In the genomic region with DNA sequence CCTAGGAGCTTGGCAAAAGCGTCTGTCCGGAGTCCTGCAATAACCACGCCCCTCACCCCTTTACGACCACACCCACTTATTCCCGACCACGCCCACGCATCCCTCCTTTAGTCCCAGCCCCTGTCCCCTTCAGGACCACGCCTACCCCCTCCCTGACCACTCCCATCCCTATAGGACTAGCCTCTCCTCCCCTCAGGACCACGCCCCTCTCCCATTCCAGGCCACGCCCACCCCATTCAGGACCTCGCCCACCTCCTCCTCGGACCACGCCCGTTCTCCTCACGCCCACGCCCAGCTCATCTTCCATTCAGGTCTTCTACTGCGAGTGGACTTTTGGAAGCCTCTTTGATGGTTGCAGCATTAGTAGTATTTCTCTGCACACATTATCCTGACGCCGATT, we compare ENCODE assay signal across 10 cellular contexts.
A peak's percentile ranks its signal among the peaks of the same experiment; 100 is the strongest.
DNase-seq lines count a peak whose midpoint lies in the region; ATAC-seq and TF ChIP-seq lines count a peak whose summit lies in the region.
"Had no signal": no experiment of that assay in that cellular context is flagged by ENCODE, and none has a peak within 500 bp of the region (broad histone marks: within the 10 kb centered on the region; RNA-seq: fewer than 3 reads in every experiment).

No MANE protein-coding gene starts in this region.

- H3K4me3 ChIP-seq in GM23338 (peak overlapping the region; percentile 33), PC-9 (no peak overlapping the region), fibroblast of the aortic adventitia (ENCODE audit: low read depth, low read length) (no peak overlapping the region), left lung (no peak overlapping the region)
- H3K4me3 ChIP-seq: prostate gland had no signal

- POLR2A ChIA-PET in PC-9 (lab: Charles Lee; ENCODE audit: unreplicated experiment), result no interaction called here

- H3F3A ChIP-seq in GM23338 (replicated peaks; ENCODE audit: low read depth), result peaks cover 10% of the 10 kb centered on the region; the same call in 1 of the 2 replicates
- no peaks in the 10 kb centered on the region for H3F3A ChIP-seq in PC-9 (ENCODE audit: insufficient read depth, low read depth)

- peak; percentile 63 for DNase-seq in A172 (ENCODE audit: low spot score)
- peak; percentile 99 for DNase-seq in GM23338 (ENCODE audit: low spot score)
- DNase-seq in PC-9, result peak; percentile 43 to 45
- peak; percentile 38 for DNase-seq in fibroblast of the aortic adventitia (ENCODE audit: low read depth)
- no peak for DNase-seq in activated T-cell treated with anti-CD3 and anti-CD28 coated beads, Interleukin-2, amount 50 U/mL, for 24 hours
- DNase-seq in left lung, result no peak
- DNase-seq in GM13977 (ENCODE audit: low spot score), result no peak
- DNase-seq: central memory CD4-positive, alpha-beta T cell had no signal

- in situ Hi-C loops in GM13977 (cut with MboI; ENCODE audit: low pct_unique_long_range_greater_than_20kb, low sequenced_read_pairs, unreplicated experiment), result no loop called here

- no peaks in the 10 kb centered on the region; the same call in 1 of the 2 replicates for H4K20me1 ChIP-seq in GM23338 (replicated peaks; ENCODE audit: insufficient read depth)
- no peaks in the 10 kb centered on the region for H4K20me1 ChIP-seq in PC-9 (ENCODE audit: insufficient read depth)

- ATAC-seq in GM23338 (peak; percentile 87), left lung (no peak), HG03135 (IDR thresholded peaks at IDR 0.05; ENCODE audit: unreplicated experiment) (no peak)

- H3K4me2 ChIP-seq in GM23338, result peak overlapping the region; percentile 69
- no peak overlapping the region for H3K4me2 ChIP-seq in PC-9

- no peaks in the 10 kb centered on the region for H3K79me2 ChIP-seq in GM23338 (replicated peaks; ENCODE audit: insufficient read depth)
- no peaks in the 10 kb centered on the region for H3K79me2 ChIP-seq in PC-9 (ENCODE audit: low read depth)

- no peaks in the 10 kb centered on the region; the same call in 2 of the 3 replicates for H3K9me3 Mint-ChIP-seq in GM23338
- no peaks in the 10 kb centered on the region for H3K9me3 Mint-ChIP-seq in activated T-cell treated with anti-CD3 and anti-CD28 coated beads, Interleukin-2, amount 50 U/mL, for 24 hours

- H2AFZ ChIP-seq in GM23338 (no peak overlapping the region), PC-9 (no peak overlapping the region)

- no peaks in the 10 kb centered on the region; the same call in 2 of the 3 replicates for H3K36me3 Mint-ChIP-seq in GM23338 (ENCODE audit: low read depth)
- H3K36me3 Mint-ChIP-seq in activated T-cell treated with anti-CD3 and anti-CD28 coated beads, Interleukin-2, amount 50 U/mL, for 24 hours (ENCODE audit: low read depth), result peaks cover 3% of the 10 kb centered on the region

- no peaks in the 10 kb centered on the region for H3K9me3 ChIP-seq in PC-9 (ENCODE audit: insufficient read depth, low read depth)
- H3K9me3 ChIP-seq in left lung, result no peaks in the 10 kb centered on the region
- H3K9me3 ChIP-seq: prostate gland had no signal

- H3K36me3 ChIP-seq in GM23338 (ENCODE audit: insufficient read depth), result no peaks in the 10 kb centered on the region
- no peaks in the 10 kb centered on the region for H3K36me3 ChIP-seq in PC-9 (ENCODE audit: low read depth)
- no peaks in the 10 kb centered on the region for H3K36me3 ChIP-seq in left lung
- H3K36me3 ChIP-seq: prostate gland had no signal

- TF ChIP-seq CTCF in GM23338 (conservative IDR thresholded peaks at IDR 0.05; ENCODE audit: low read depth in 2 of 2) (no peak), PC-9 (conservative IDR thresholded peaks at IDR 0.05) (no peak), fibroblast of the aortic adventitia (IDR thresholded peaks at IDR 0.05; ENCODE audit: insufficient read depth, low read length) (no peak), left lung (IDR thresholded peaks at IDR 0.05) (no peak), GM13977 (IDR thresholded peaks at IDR 0.05; ENCODE audit: extremely low read depth, insufficient read depth, missing control alignments) (no peak)

- peaks cover 12% of the 10 kb centered on the region for H3K27me3 Mint-ChIP-seq in GM23338 (ENCODE audit: insufficient read depth, low read depth, poor library complexity)
- no peaks in the 10 kb centered on the region for H3K27me3 Mint-ChIP-seq in activated T-cell treated with anti-CD3 and anti-CD28 coated beads, Interleukin-2, amount 50 U/mL, for 24 hours

- no peaks in the 10 kb centered on the region for H3K9me2 ChIP-seq in GM23338 (ENCODE audit: insufficient read depth)
- no peaks in the 10 kb centered on the region for H3K9me2 ChIP-seq in PC-9 (ENCODE audit: insufficient read depth)

- peaks cover 49% of the 10 kb centered on the region for H3K4me1 Mint-ChIP-seq in GM23338
- H3K4me1 Mint-ChIP-seq in activated T-cell treated with anti-CD3 and anti-CD28 coated beads, Interleukin-2, amount 50 U/mL, for 24 hours (ENCODE audit: low read depth), result peaks cover 1% of the 10 kb centered on the region

- peaks cover 33% of the 10 kb centered on the region for H3K4me1 ChIP-seq in GM23338 (ENCODE audit: insufficient read depth)
- H3K4me1 ChIP-seq in PC-9 (replicated peaks; ENCODE audit: insufficient read depth), result no peaks in the 10 kb centered on the region
- no peaks in the 10 kb centered on the region for H3K4me1 ChIP-seq in left lung
- H3K4me1 ChIP-seq: prostate gland had no signal

- H3K4me3 Mint-ChIP-seq in GM23338, result peak overlapping the region; percentile 27
- no peak overlapping the region for H3K4me3 Mint-ChIP-seq in activated T-cell treated with anti-CD3 and anti-CD28 coated beads, Interleukin-2, amount 50 U/mL, for 24 hours

- no TSS peak for BruUV-seq in PC-9 (replicated peaks; lab: Mats Ljungman, UMichigan)

- CTCF ChIA-PET in PC-9 (lab: Charles Lee), result interaction anchor here (0.6 kb wide), 1 partner anchor 107 kb away, joined by 3 read pairs; no protein-coding TSS in a partner anchor

- intact Hi-C loops in PC-9 (cut with micrococcal nuclease; ENCODE audit: unreplicated experiment) (no loop called here), left lung (cut with DNase I) (no loop called here)

- no peak overlapping the region for H3K27ac ChIP-seq in GM23338 (ENCODE audit: low read depth)
- H3K27ac ChIP-seq in PC-9, result no peak overlapping the region
- no peak overlapping the region for H3K27ac ChIP-seq in left lung

- H3K27ac Mint-ChIP-seq in GM23338, result no peak overlapping the region
- no peak overlapping the region for H3K27ac Mint-ChIP-seq in activated T-cell treated with anti-CD3 and anti-CD28 coated beads, Interleukin-2, amount 50 U/mL, for 24 hours

- H3K27me3 ChIP-seq in GM23338 (ENCODE audit: insufficient read depth) (0 out of 2 replicates have a peak, but pooled peaks cover 5% of the 10 kb centered on the region), PC-9 (ENCODE audit: insufficient read depth, low read depth) (no peaks in the 10 kb centered on the region), left lung (no peaks in the 10 kb centered on the region)

TF ChIP-seq in GM23338, 12 proteins besides CTCF, POLR2A, EP300 and RAD21 (continues in another document):
- TF ChIP-seq, protein P1, sequence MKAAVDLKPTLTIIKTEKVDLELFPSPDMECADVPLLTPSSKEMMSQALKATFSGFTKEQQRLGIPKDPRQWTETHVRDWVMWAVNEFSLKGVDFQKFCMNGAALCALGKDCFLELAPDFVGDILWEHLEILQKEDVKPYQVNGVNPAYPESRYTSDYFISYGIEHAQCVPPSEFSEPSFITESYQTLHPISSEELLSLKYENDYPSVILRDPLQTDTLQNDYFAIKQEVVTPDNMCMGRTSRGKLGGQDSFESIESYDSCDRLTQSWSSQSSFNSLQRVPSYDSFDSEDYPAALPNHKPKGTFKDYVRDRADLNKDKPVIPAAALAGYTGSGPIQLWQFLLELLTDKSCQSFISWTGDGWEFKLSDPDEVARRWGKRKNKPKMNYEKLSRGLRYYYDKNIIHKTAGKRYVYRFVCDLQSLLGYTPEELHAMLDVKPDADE (IDR thresholded peaks at IDR 0.05), result no peak
- TF ChIP-seq ZNF331 (CRISPR knock-in tag; IDR thresholded peaks at IDR 0.05; ENCODE audit: low read depth) (no peak), CREB1 (CRISPR knock-in tag; IDR thresholded peaks at IDR 0.05; ENCODE audit: low read depth) (no peak)

Comparison
In these comparisons a context has a peak if more than half of its experiments do, and no peak if none do; other contexts are left out.
1. DNase-seq: peak in A172 (single experiment), GM23338 (single experiment), PC-9 (2 of 2) and fibroblast of the aortic adventitia (single experiment); none in activated T-cell treated with anti-CD3 and anti-CD28 coated beads, Interleukin-2, amount 50 U/mL, for 24 hours (single experiment), left lung (0 of 2) and GM13977 (single experiment).